In genomic region chr7:101099969-101100781, GRCh38 we compare ENCODE assay signal across 1 cellular context.
TF ChIP-seq lines count a peak whose summit lies in the region.

No MANE protein-coding gene starts in this region.

TF ChIP-seq in endothelial cell of umbilical vein, 7 proteins besides CTCF, POLR2A, EP300 and RAD21 (continued from another document):
- TF ChIP-seq MAX (IDR thresholded peaks at IDR 0.05; ENCODE audit: insufficient read depth, insufficient read length), result peak; percentile 56
- no peak for TF ChIP-seq EZH2 (IDR thresholded peaks at IDR 0.05; ENCODE audit: borderline replicate concordance, low read depth, low read length, severe bottlenecking)
- TF ChIP-seq FOS (IDR thresholded peaks at IDR 0.05; ENCODE audit: borderline replicate concordance, insufficient read depth, low read length), result peak; percentile 99
